In genomic region chr12:111597731-111598636, GRCh38 we compare ENCODE assay signal across 1 cellular context.
A peak's percentile ranks its signal among the peaks of the same experiment; 100 is the strongest.
TF ChIP-seq lines count a peak whose summit lies in the region.

No MANE protein-coding gene starts in this region.

TF ChIP-seq in K562, 482 proteins besides CTCF, POLR2A, EP300 and RAD21 (continued from another document and continues in another):
- TF ChIP-seq THAP7 (CRISPR knock-in tag; IDR thresholded peaks at IDR 0.05) (no peak), HDGF (IDR thresholded peaks at IDR 0.05) (no peak), SREBF2 (CRISPR knock-in tag; IDR thresholded peaks at IDR 0.05) (no peak), ZNF280A (IDR thresholded peaks at IDR 0.05; ENCODE audit: low read depth, partially characterized antibody) (no peak), CCNT2 (IDR thresholded peaks at IDR 0.05; ENCODE audit: borderline replicate concordance, extremely low read depth, insufficient read length, low read depth, low read length) (no peak), CHD1 (IDR thresholded peaks at IDR 0.05; ENCODE audit: low read length) (no peak), KAT7 (CRISPR knock-in tag; IDR thresholded peaks at IDR 0.05; ENCODE audit: borderline replicate concordance) (no peak), ZNF23 (CRISPR knock-in tag; IDR thresholded peaks at IDR 0.05) (no peak), TSC22D4 (tag; IDR thresholded peaks at IDR 0.05) (no peak), PHF21A (IDR thresholded peaks at IDR 0.05; ENCODE audit: borderline replicate concordance, low read depth) (0 out of 2 replicates have a peak, but pooled peaks have one; percentile 42), IFI16 (CRISPR knock-in tag; IDR thresholded peaks at IDR 0.05) (no peak), RBM34 (IDR thresholded peaks at IDR 0.05; ENCODE audit: borderline replicate concordance, insufficient read depth, low read length) (no peak), NFRKB (IDR thresholded peaks at IDR 0.05; ENCODE audit: low read depth) (no peak), BDP1 (IDR thresholded peaks at IDR 0.05; ENCODE audit: insufficient read depth, insufficient read length) (no peak), DIDO1 (tag; IDR thresholded peaks at IDR 0.05; ENCODE audit: low read depth) (no peak), ZNF324 (CRISPR knock-in tag; IDR thresholded peaks at IDR 0.05) (no peak), GATA2 (CRISPR knock-in tag; IDR thresholded peaks at IDR 0.05) (no peak), E2F6 (IDR thresholded peaks at IDR 0.05; ENCODE audit: borderline replicate concordance in 1 of 2, extremely low read depth in 1 of 2, insufficient read depth in 1 of 2, insufficient read length in 1 of 2, low read depth in 1 of 2, low read length in 1 of 2, poor library complexity in 1 of 2, severe bottlenecking in 1 of 2) (peak in 1 of 2 experiments; percentile 12), FOXA1 (IDR thresholded peaks at IDR 0.05; ENCODE audit: borderline replicate concordance) (no peak), FIP1L1 (IDR thresholded peaks at IDR 0.05; ENCODE audit: low read depth, low read length, poor library complexity, severe bottlenecking) (no peak), TEAD4 (IDR thresholded peaks at IDR 0.05; ENCODE audit: low read length) (no peak), TEAD4 (CRISPR knock-in tag; IDR thresholded peaks at IDR 0.05; ENCODE audit: borderline replicate concordance) (no peak), STAT6 (CRISPR knock-in tag; IDR thresholded peaks at IDR 0.05) (no peak), CC2D1A (IDR thresholded peaks at IDR 0.05) (no peak), ERF (CRISPR knock-in tag; IDR thresholded peaks at IDR 0.05) (no peak), DDX20 (tag; IDR thresholded peaks at IDR 0.05; ENCODE audit: low read depth) (no peak), BRD4 (IDR thresholded peaks at IDR 0.05) (no peak), NFIX (CRISPR knock-in tag; IDR thresholded peaks at IDR 0.05; ENCODE audit: low read depth) (no peak), GTF2F1 (IDR thresholded peaks at IDR 0.05; ENCODE audit: low read depth, low read length) (no peak), ZNF12 (CRISPR knock-in tag; IDR thresholded peaks at IDR 0.05) (0 out of 2 replicates have a peak, but pooled peaks have one; percentile 14), POLR3A (IDR thresholded peaks at IDR 0.05; ENCODE audit: borderline replicate concordance, extremely low read depth, insufficient read depth, insufficient read length) (no peak), NCOA2 (IDR thresholded peaks at IDR 0.05; ENCODE audit: partially characterized antibody in 2 of 2) (no peak), MECOM (CRISPR knock-in tag; IDR thresholded peaks at IDR 0.05) (no peak), PCBP1 (IDR thresholded peaks at IDR 0.05; ENCODE audit: low read depth, low read length, poor library complexity, severe bottlenecking) (no peak), KHSRP (IDR thresholded peaks at IDR 0.05) (no peak), VEZF1 (CRISPR knock-in tag; IDR thresholded peaks at IDR 0.05) (peak; percentile 71; the same call in 1 of the 2 replicates), ZNF133 (CRISPR knock-in tag; IDR thresholded peaks at IDR 0.05) (no peak), SAP30 (IDR thresholded peaks at IDR 0.05; ENCODE audit: borderline replicate concordance, insufficient read depth, low read depth, low read length, poor library complexity, severe bottlenecking) (peak; percentile 26), ZBTB17 (CRISPR knock-in tag; IDR thresholded peaks at IDR 0.05) (peak; percentile 44; the same call in 1 of the 2 replicates), NBN (IDR thresholded peaks at IDR 0.05; ENCODE audit: low read depth) (no peak), SRSF3 (IDR thresholded peaks at IDR 0.05; ENCODE audit: insufficient read depth, low read length) (no peak), ESRRB (CRISPR knock-in tag; IDR thresholded peaks at IDR 0.05; ENCODE audit: borderline replicate concordance) (no peak), ZNF561 (CRISPR knock-in tag; conservative IDR thresholded peaks at IDR 0.05) (no peak), HLTF (IDR thresholded peaks at IDR 0.05) (no peak; the same call in 1 of the 2 replicates), SMC3 (conservative IDR thresholded peaks at IDR 0.05; ENCODE audit: insufficient read depth, low read depth, low read length) (no peak), ZBTB8A (IDR thresholded peaks at IDR 0.05; ENCODE audit: partially characterized antibody) (no peak), POLR2AphosphoS5 (IDR thresholded peaks at IDR 0.05; ENCODE audit: control insufficient read depth, insufficient read depth, low read depth, low read length) (no peak), ZBTB11 (CRISPR knock-in tag; IDR thresholded peaks at IDR 0.05) (no peak), THAP12 (CRISPR knock-in tag; IDR thresholded peaks at IDR 0.05) (0 out of 2 replicates have a peak, but pooled peaks have one; percentile 4), SMAD3 (CRISPR knock-in tag; conservative IDR thresholded peaks at IDR 0.05) (no peak), ZNF274 (IDR thresholded peaks at IDR 0.05; ENCODE audit: borderline replicate concordance, low read depth, low read length) (no peak), ARID3B (CRISPR knock-in tag; IDR thresholded peaks at IDR 0.05; ENCODE audit: borderline replicate concordance) (no peak), RFX7 (CRISPR knock-in tag; IDR thresholded peaks at IDR 0.05) (no peak), PYGO2 (tag; IDR thresholded peaks at IDR 0.05) (no peak), THRA (IDR thresholded peaks at IDR 0.05) (no peak), RAD51 (IDR thresholded peaks at IDR 0.05; ENCODE audit: borderline replicate concordance, low read depth) (no peak), TAF7 (tag; IDR thresholded peaks at IDR 0.05) (no peak), GABPA (tag; conservative IDR thresholded peaks at IDR 0.05; ENCODE audit: low read depth) (no peak; the same call in 1 of the 2 replicates), ZNF766 (CRISPR knock-in tag; conservative IDR thresholded peaks at IDR 0.05) (no peak)
